Comparison of ENCODE assay signal across 8 cellular contexts in genomic region chr13:50080158-50080855, GRCh38.
DNase-seq lines count a peak whose midpoint lies in the region; ATAC-seq and TF ChIP-seq lines count a peak whose summit lies in the region.

No MANE protein-coding gene starts in this region.

- peak overlapping the region; percentile 91 for H3K27ac Mint-ChIP-seq in CD4-positive, alpha-beta T cell

- intact Hi-C loops in CD4-positive, alpha-beta T cell (cut with DNase I, micrococcal nuclease): loop anchor here (1.0 to 10.0 kb wide), 5 partner anchors 48 to 454 kb away; partner anchors contain the start of gene TRIM13 (in 1 of the 2)
- intact Hi-C loops in left lung (cut with DNase I): loop anchor here in 1 of 2 donors (5.0 kb wide), 1 partner anchor 83 kb away; the partner anchor contains the start of gene TRIM13

- H3K4me1 ChIP-seq in HUES6 (ENCODE audit: control insufficient read depth, insufficient read depth, low read length): peaks cover 18% of the 10 kb centered on the region
- peaks cover 20 to 73% of the 10 kb centered on the region in 2 donors for H3K4me1 ChIP-seq in left lung

- POLR2A ChIA-PET in CD4-positive, alpha-beta T cell (lab: Charles Lee): interaction anchor here (0.6 to 11.6 kb wide), 22 partner anchors 8 to 830 kb away, joined by 3 to 498 read pairs (median 4); partner anchors contain the start of genes KPNA3, RNASEH2B, SPRYD7 and TRIM13

- H3K27me3 ChIP-seq in CD4-positive, alpha-beta T cell (ENCODE audit: control insufficient read depth, insufficient read depth, low read length): no peaks in the 10 kb centered on the region
- H3K27me3 ChIP-seq in HUES6 (ENCODE audit: control insufficient read depth, insufficient read depth, low read length) (peaks cover 11% of the 10 kb centered on the region; the same call in 1 of the 2 replicates), left lung (no peaks in the 10 kb centered on the region)

- no peak for TF ChIP-seq CTCF in CD4-positive, alpha-beta T cell (IDR thresholded peaks at IDR 0.05)
- no peak for TF ChIP-seq CTCF in left lung (IDR thresholded peaks at IDR 0.05)

- H3K4me3 Mint-ChIP-seq in CD4-positive, alpha-beta T cell: peak overlapping the region; percentile 98

- H3K4me1 Mint-ChIP-seq in CD4-positive, alpha-beta T cell (ENCODE audit: low read depth): peaks cover 57% of the 10 kb centered on the region

- peak overlapping the region; percentile 77 for H3K27ac ChIP-seq in CD4-positive, alpha-beta T cell (ENCODE audit: low read depth, low read length)
- H3K27ac ChIP-seq in HUES6 (ENCODE audit: low read depth, low read length) (no peak overlapping the region), caudate nucleus (ENCODE audit: low read depth, low read length) (peak overlapping the region; percentile 82), left lung (peak overlapping the region; percentile 83 to 91)

- H3K36me3 Mint-ChIP-seq in CD4-positive, alpha-beta T cell (ENCODE audit: low read depth): peaks cover 27% of the 10 kb centered on the region

- peaks cover 35% of the 10 kb centered on the region for H3K27me3 Mint-ChIP-seq in CD4-positive, alpha-beta T cell

- no peaks in the 10 kb centered on the region for H3K9me3 Mint-ChIP-seq in CD4-positive, alpha-beta T cell

- CTCF ChIA-PET in CD4-positive, alpha-beta T cell (lab: Charles Lee): interaction anchor here (0.8 to 9.8 kb wide), 3 partner anchors 46 to 104 kb away, joined by 4 to 57 read pairs (median 17); partner anchors contain the start of gene TRIM13

- peak in 7 of 10 experiments; percentile 1 to 23 (median 13) for DNase-seq in CD4-positive, alpha-beta T cell
- peak; percentile 64 for DNase-seq in SW480 (ENCODE audit: low spot score)
- DNase-seq in caudate nucleus (lab: John Stamatoyannopoulos, UW): peak in 16 of 61 donors; percentile 3 to 49 (median 12)
- no peak for DNase-seq in left lung
- peak; percentile 6 for DNase-seq in stimulated activated CD8-positive, alpha-beta memory T cell treated with anti-CD3 and anti-CD28 coated beads, Interleukin-12 subunit alpha, Interleukin-12 subunit beta, amount 100 ng/mL, for 1 hour (ENCODE audit: low read depth)
- DNase-seq in GDM1 (lab: John Stamatoyannopoulos, UW): no peak

- peak overlapping the region; percentile 81 for H3K4me3 ChIP-seq in HUES6 (ENCODE audit: low read depth, low read length)
- H3K4me3 ChIP-seq in left lung: peak overlapping the region; percentile 60 to 66

- peak overlapping the region; percentile 89 for H3K9ac ChIP-seq in HUES6 (ENCODE audit: low read length)

- no peaks in the 10 kb centered on the region for H3K9me3 ChIP-seq in CD4-positive, alpha-beta T cell (ENCODE audit: control insufficient read depth, low read length)
- H3K9me3 ChIP-seq in HUES6 (ENCODE audit: control insufficient read depth, insufficient read depth, low read depth, low read length) (no peaks in the 10 kb centered on the region), left lung (no peaks in the 10 kb centered on the region)

- H3K36me3 ChIP-seq in HUES6 (ENCODE audit: control insufficient read depth, insufficient read depth, low read length): no peaks in the 10 kb centered on the region
- H3K36me3 ChIP-seq in left lung: no peaks in the 10 kb centered on the region

- peak; percentile 9 for ATAC-seq in CD4-positive, alpha-beta T cell (ENCODE audit: poor library complexity)
- ATAC-seq in left lung: peak; percentile 0
- no peak for ATAC-seq in GM18517 (IDR thresholded peaks at IDR 0.05; ENCODE audit: unreplicated experiment)

Comparison
In these comparisons a context has a peak if more than half of its experiments do, and no peak if none do; other contexts are left out.
1. DNase-seq: peak in CD4-positive, alpha-beta T cell (7 of 10), SW480 (single experiment) and stimulated activated CD8-positive, alpha-beta memory T cell treated with anti-CD3 and anti-CD28 coated beads, Interleukin-12 subunit alpha, Interleukin-12 subunit beta, amount 100 ng/mL, for 1 hour (single experiment); none in left lung (0 of 2) and GDM1 (single experiment).